Comparison of ENCODE assay signal across 1 cellular context in the genomic region with DNA sequence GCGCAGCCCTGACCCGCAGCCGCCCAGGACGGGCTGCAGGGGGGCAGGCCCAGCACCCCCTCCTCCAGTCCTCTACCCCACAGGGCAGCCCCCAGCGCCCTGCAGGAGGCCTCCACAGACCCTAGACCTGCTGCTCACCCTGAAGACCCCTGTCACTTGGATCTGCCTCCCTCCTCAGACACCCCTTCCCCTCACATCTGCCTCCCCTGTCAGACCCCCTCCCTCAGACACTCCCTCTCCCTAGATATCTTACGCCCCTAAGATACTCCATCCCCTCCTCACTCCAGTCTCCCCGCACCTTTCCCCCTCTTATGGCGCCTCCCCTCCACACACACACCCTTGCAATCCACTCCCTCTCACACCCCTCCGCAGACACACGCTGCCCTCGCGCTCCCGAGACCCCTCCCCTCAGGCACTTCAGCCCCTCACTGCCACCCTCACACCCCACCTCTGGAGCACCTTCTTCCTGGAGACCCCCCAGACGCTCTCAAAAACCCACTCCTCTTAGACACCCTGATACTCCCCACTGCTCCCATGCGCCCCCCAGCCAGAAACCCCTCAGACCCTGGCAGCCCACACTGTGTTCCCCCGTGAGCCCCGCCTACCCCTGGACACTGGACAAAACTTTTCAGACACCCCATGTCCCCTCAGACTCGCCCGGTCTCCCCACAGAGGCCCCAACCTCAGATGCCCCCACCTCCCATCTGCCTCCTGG.
TF ChIP-seq lines count a peak whose summit lies in the region.

No MANE protein-coding gene starts in this region.

TF ChIP-seq in HEK293, 187 proteins besides CTCF, POLR2A, EP300 and RAD21 (continued from another document):
- TF ChIP-seq, protein P1, sequence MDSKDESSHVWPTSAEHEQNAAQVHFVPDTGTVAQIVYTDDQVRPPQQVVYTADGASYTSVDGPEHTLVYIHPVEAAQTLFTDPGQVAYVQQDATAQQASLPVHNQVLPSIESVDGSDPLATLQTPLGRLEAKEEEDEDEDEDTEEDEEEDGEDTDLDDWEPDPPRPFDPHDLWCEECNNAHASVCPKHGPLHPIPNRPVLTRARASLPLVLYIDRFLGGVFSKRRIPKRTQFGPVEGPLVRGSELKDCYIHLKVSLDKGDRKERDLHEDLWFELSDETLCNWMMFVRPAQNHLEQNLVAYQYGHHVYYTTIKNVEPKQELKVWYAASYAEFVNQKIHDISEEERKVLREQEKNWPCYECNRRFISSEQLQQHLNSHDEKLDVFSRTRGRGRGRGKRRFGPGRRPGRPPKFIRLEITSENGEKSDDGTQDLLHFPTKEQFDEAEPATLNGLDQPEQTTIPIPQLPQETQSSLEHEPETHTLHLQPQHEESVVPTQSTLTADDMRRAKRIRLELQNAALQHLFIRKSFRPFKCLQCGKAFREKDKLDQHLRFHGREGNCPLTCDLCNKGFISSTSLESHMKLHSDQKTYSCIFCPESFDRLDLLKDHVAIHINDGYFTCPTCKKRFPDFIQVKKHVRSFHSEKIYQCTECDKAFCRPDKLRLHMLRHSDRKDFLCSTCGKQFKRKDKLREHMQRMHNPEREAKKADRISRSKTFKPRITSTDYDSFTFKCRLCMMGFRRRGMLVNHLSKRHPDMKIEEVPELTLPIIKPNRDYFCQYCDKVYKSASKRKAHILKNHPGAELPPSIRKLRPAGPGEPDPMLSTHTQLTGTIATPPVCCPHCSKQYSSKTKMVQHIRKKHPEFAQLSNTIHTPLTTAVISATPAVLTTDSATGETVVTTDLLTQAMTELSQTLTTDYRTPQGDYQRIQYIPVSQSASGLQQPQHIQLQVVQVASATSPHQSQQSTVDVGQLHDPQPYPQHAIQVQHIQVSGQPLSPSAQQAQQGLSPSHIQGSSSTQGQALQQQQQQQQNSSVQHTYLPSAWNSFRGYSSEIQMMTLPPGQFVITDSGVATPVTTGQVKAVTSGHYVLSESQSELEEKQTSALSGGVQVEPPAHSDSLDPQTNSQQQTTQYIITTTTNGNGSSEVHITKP (tag by site-specific recombination; IDR thresholded peaks at IDR 0.05) = no peak
- TF ChIP-seq, protein P2, sequence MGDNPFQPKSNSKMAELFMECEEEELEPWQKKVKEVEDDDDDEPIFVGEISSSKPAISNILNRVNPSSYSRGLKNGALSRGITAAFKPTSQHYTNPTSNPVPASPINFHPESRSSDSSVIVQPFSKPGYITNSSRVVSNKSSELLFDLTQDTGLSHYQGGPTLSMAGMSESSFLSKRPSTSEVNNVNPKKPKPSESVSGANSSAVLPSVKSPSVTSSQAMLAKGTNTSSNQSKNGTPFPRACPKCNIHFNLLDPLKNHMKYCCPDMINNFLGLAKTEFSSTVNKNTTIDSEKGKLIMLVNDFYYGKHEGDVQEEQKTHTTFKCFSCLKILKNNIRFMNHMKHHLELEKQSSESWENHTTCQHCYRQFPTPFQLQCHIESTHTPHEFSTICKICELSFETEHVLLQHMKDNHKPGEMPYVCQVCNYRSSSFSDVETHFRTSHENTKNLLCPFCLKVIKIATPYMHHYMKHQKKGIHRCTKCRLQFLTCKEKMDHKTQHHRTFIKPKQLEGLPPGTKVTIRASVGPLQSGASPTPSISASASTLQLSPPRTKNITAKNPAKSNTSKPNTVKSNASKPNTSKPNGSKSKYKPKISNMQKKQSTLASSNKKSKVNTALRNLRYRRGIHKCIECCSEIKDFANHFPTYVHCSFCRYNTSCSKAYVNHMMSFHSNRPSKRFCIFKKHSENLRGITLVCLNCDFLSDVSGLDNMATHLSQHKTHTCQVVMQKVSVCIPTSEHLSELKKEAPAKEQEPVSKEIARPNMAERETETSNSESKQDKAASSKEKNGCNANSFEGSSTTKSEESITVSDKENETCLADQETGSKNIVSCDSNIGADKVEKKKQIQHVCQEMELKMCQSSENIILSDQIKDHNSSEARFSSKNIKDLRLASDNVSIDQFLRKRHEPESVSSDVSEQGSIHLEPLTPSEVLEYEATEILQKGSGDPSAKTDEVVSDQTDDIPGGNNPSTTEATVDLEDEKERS (tag by site-specific recombination; IDR thresholded peaks at IDR 0.05) = no peak
- TF ChIP-seq MZF1 (tag by site-specific recombination; IDR thresholded peaks at IDR 0.05; ENCODE audit: borderline replicate concordance) (no peak), ZNF654 (tag by site-specific recombination; IDR thresholded peaks at IDR 0.05; ENCODE audit: low read depth) (no peak), ZFHX2 (tag by site-specific recombination; conservative IDR thresholded peaks at IDR 0.05) (peak; percentile 50), ZNF391 (tag by site-specific recombination; IDR thresholded peaks at IDR 0.05; ENCODE audit: borderline replicate concordance, low read depth) (no peak), RBAK (tag by site-specific recombination; IDR thresholded peaks at IDR 0.05) (0 out of 2 replicates have a peak, but pooled peaks have one; percentile 21), ZNF223 (tag by site-specific recombination; IDR thresholded peaks at IDR 0.05) (0 out of 2 replicates have a peak, but pooled peaks have one; percentile 14), ZFP69B (tag by site-specific recombination; IDR thresholded peaks at IDR 0.05) (no peak), ZIC2 (tag by site-specific recombination; IDR thresholded peaks at IDR 0.05) (peak; percentile 49), GLIS1 (tag by site-specific recombination; IDR thresholded peaks at IDR 0.05) (peak; percentile 96), ZNF658 (tag by site-specific recombination; IDR thresholded peaks at IDR 0.05) (no peak)
- TF ChIP-seq, protein P3, sequence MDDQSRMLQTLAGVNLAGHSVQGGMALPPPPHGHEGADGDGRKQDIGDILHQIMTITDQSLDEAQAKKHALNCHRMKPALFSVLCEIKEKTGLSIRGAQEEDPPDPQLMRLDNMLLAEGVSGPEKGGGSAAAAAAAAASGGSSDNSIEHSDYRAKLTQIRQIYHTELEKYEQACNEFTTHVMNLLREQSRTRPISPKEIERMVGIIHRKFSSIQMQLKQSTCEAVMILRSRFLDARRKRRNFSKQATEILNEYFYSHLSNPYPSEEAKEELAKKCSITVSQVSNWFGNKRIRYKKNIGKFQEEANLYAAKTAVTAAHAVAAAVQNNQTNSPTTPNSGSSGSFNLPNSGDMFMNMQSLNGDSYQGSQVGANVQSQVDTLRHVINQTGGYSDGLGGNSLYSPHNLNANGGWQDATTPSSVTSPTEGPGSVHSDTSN (CRISPR knock-in tag; IDR thresholded peaks at IDR 0.05) = no peak
- TF ChIP-seq, protein P4, sequence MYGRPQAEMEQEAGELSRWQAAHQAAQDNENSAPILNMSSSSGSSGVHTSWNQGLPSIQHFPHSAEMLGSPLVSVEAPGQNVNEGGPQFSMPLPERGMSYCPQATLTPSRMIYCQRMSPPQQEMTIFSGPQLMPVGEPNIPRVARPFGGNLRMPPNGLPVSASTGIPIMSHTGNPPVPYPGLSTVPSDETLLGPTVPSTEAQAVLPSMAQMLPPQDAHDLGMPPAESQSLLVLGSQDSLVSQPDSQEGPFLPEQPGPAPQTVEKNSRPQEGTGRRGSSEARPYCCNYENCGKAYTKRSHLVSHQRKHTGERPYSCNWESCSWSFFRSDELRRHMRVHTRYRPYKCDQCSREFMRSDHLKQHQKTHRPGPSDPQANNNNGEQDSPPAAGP (tag by site-specific recombination; IDR thresholded peaks at IDR 0.05) = 0 out of 2 replicates have a peak, but pooled peaks have one; percentile 52
- TF ChIP-seq, protein P5, sequence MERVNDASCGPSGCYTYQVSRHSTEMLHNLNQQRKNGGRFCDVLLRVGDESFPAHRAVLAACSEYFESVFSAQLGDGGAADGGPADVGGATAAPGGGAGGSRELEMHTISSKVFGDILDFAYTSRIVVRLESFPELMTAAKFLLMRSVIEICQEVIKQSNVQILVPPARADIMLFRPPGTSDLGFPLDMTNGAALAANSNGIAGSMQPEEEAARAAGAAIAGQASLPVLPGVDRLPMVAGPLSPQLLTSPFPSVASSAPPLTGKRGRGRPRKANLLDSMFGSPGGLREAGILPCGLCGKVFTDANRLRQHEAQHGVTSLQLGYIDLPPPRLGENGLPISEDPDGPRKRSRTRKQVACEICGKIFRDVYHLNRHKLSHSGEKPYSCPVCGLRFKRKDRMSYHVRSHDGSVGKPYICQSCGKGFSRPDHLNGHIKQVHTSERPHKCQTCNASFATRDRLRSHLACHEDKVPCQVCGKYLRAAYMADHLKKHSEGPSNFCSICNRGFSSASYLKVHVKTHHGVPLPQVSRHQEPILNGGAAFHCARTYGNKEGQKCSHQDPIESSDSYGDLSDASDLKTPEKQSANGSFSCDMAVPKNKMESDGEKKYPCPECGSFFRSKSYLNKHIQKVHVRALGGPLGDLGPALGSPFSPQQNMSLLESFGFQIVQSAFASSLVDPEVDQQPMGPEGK (tag by site-specific recombination; IDR thresholded peaks at IDR 0.05) = peak; percentile 46
- TF ChIP-seq, protein P6, sequence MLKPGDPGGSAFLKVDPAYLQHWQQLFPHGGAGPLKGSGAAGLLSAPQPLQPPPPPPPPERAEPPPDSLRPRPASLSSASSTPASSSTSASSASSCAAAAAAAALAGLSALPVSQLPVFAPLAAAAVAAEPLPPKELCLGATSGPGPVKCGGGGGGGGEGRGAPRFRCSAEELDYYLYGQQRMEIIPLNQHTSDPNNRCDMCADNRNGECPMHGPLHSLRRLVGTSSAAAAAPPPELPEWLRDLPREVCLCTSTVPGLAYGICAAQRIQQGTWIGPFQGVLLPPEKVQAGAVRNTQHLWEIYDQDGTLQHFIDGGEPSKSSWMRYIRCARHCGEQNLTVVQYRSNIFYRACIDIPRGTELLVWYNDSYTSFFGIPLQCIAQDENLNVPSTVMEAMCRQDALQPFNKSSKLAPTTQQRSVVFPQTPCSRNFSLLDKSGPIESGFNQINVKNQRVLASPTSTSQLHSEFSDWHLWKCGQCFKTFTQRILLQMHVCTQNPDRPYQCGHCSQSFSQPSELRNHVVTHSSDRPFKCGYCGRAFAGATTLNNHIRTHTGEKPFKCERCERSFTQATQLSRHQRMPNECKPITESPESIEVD (tag by site-specific recombination; IDR thresholded peaks at IDR 0.05) = no peak
